ENCODE assay signal across 1 cellular context in the genomic region with DNA sequence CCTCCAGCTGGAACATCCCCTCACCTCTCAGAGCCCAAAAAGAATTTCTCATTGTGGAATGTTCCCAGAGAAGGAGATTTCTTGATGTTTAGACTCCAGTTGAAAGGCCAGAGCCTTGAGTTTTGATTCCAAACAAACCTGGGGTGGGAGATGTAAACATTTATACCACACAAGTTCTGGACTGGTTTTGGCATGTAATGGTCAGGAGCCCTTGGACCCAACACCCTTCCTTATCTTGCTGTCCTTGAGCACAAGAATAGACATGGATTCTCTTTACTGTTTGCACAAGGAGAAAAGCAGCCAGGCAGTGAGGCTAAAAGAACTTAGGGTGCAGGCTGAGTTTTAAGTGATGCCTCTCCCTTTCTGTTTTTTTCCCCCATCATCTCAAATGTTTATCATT.
TF ChIP-seq lines count a peak whose summit lies in the region.

No MANE protein-coding gene starts in this region.

TF ChIP-seq in HepG2, 621 proteins besides CTCF, POLR2A, EP300 and RAD21 (continued from another document):
- TF ChIP-seq ZNF614 (CRISPR knock-in tag; IDR thresholded peaks at IDR 0.05; ENCODE audit: borderline replicate concordance) (no peak), ZFAT (CRISPR knock-in tag; conservative IDR thresholded peaks at IDR 0.05) (no peak), MED8 (CRISPR knock-in tag; IDR thresholded peaks at IDR 0.05; ENCODE audit: insufficient replicate concordance) (no peak), NR2F1 (CRISPR knock-in tag; IDR thresholded peaks at IDR 0.05) (no peak), EHMT2 (IDR thresholded peaks at IDR 0.05; ENCODE audit: borderline replicate concordance, low read depth, low read length) (no peak), ZNF431 (CRISPR knock-in tag; IDR thresholded peaks at IDR 0.05; ENCODE audit: borderline replicate concordance, low read depth) (no peak), NFATC3 (CRISPR knock-in tag; IDR thresholded peaks at IDR 0.05) (no peak), KAT8 (CRISPR knock-in tag; IDR thresholded peaks at IDR 0.05) (no peak)
- TF ChIP-seq, protein P1, sequence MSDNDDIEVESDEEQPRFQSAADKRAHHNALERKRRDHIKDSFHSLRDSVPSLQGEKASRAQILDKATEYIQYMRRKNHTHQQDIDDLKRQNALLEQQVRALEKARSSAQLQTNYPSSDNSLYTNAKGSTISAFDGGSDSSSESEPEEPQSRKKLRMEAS (IDR thresholded peaks at IDR 0.05), result no peak
